ENCODE assay signal across 23 cellular contexts in genomic region chr5:103474671-103475070, GRCh38.
DNase-seq lines count a peak whose midpoint lies in the region; ATAC-seq and TF ChIP-seq lines count a peak whose summit lies in the region.
"Had no signal": no experiment of that assay in that cellular context is flagged by ENCODE, and none has a peak within 500 bp of the region (broad histone marks: within the 10 kb centered on the region; RNA-seq: fewer than 3 reads in every experiment).

No MANE protein-coding gene starts in this region.

- H3K27me3 Mint-ChIP-seq in activated CD8-positive, alpha-beta T cell treated with anti-CD3 and anti-CD28 coated beads for 36 hours = peaks cover 8% of the 10 kb centered on the region
- H3K27me3 Mint-ChIP-seq in natural killer cell treated with Interleukin-12 subunit alpha and Interleukin-12 subunit beta and Interleukin-15 and Interleukin-18, amount 100 ng/mL, for 72 hours = peaks cover 0 to 5% of the 10 kb centered on the region in 2 donors

- H3K27ac ChIP-seq in parathyroid adenoma = no peak overlapping the region
- H3K27ac ChIP-seq: psoas muscle, SK-N-MC, upper lobe of right lung had no signal

- H3K36me3 Mint-ChIP-seq in activated CD8-positive, alpha-beta T cell treated with anti-CD3 and anti-CD28 coated beads for 36 hours (ENCODE audit: low read depth) = no peaks in the 10 kb centered on the region
- no peaks in the 10 kb centered on the region for H3K36me3 Mint-ChIP-seq in natural killer cell treated with Interleukin-12 subunit alpha and Interleukin-12 subunit beta and Interleukin-15 and Interleukin-18, amount 100 ng/mL, for 72 hours

- CTCF ChIA-PET in activated CD8-positive, alpha-beta T cell treated with anti-CD3 and anti-CD28 coated beads for 36 hours (lab: Charles Lee) = interaction anchor here (0.8 to 3.4 kb wide), 9 partner anchors 8 to 307 kb away, joined by 3 to 26 read pairs (median 9); partner anchors contain the start of gene MACIR

- no peaks in the 10 kb centered on the region for H3K79me2 ChIP-seq in parathyroid adenoma

- H3K4me1 Mint-ChIP-seq in activated CD8-positive, alpha-beta T cell treated with anti-CD3 and anti-CD28 coated beads for 36 hours (ENCODE audit: low read depth) = no peaks in the 10 kb centered on the region
- no peaks in the 10 kb centered on the region for H3K4me1 Mint-ChIP-seq in natural killer cell treated with Interleukin-12 subunit alpha and Interleukin-12 subunit beta and Interleukin-15 and Interleukin-18, amount 100 ng/mL, for 72 hours (ENCODE audit: low read depth in 2 of 2)
- H3K4me1 Mint-ChIP-seq: activated B cell treated with CpG ODN at 0.5 μM for 24 hours; central memory CD8-positive, alpha-beta T cell had no signal

- intact Hi-C loops in activated CD8-positive, alpha-beta T cell treated with anti-CD3 and anti-CD28 coated beads for 36 hours (cut with micrococcal nuclease) = loop anchor here (1.0 kb wide), 1 partner anchor 242 kb away; no protein-coding TSS in a partner anchor

- H3K9me3 Mint-ChIP-seq in activated CD8-positive, alpha-beta T cell treated with anti-CD3 and anti-CD28 coated beads for 36 hours = no peaks in the 10 kb centered on the region
- H3K9me3 Mint-ChIP-seq in natural killer cell treated with Interleukin-12 subunit alpha and Interleukin-12 subunit beta and Interleukin-15 and Interleukin-18, amount 100 ng/mL, for 72 hours = no peaks in the 10 kb centered on the region
- H3K9me3 Mint-ChIP-seq: activated B cell treated with CpG ODN at 0.5 μM for 24 hours; central memory CD8-positive, alpha-beta T cell; H9 had no signal

- no peak overlapping the region for H3K9ac ChIP-seq in parathyroid adenoma

- peaks cover 3% of the 10 kb centered on the region for H3K9me3 ChIP-seq in parathyroid adenoma (ENCODE audit: control insufficient read depth, low read length)
- H3K9me3 ChIP-seq: psoas muscle, upper lobe of right lung had no signal

- no peaks in the 10 kb centered on the region for H3K36me3 ChIP-seq in parathyroid adenoma (ENCODE audit: control insufficient read depth, insufficient read depth, low read length)
- H3K36me3 ChIP-seq: upper lobe of right lung had no signal

- no peak overlapping the region for H3K4me3 Mint-ChIP-seq in activated CD8-positive, alpha-beta T cell treated with anti-CD3 and anti-CD28 coated beads for 36 hours
- H3K4me3 Mint-ChIP-seq in natural killer cell treated with Interleukin-12 subunit alpha and Interleukin-12 subunit beta and Interleukin-15 and Interleukin-18, amount 100 ng/mL, for 72 hours = no peak overlapping the region
- H3K4me3 Mint-ChIP-seq: activated B cell treated with CpG ODN at 0.5 μM for 24 hours; central memory CD8-positive, alpha-beta T cell; H9; neural crest cell had no signal

- no peaks in the 10 kb centered on the region for H3K27me3 ChIP-seq in parathyroid adenoma (ENCODE audit: control insufficient read depth, insufficient read depth, low read length)
- H3K27me3 ChIP-seq: dorsolateral prefrontal cortex, upper lobe of right lung had no signal

- POLR2A ChIA-PET in activated CD8-positive, alpha-beta T cell treated with anti-CD3 and anti-CD28 coated beads for 36 hours (lab: Charles Lee) = interaction anchor here (0.6 kb wide), 1 partner anchor 15 kb away, joined by 3 read pairs; no protein-coding TSS in a partner anchor

- H3K4me2 ChIP-seq in parathyroid adenoma (ENCODE audit: low read length) = no peak overlapping the region
- H3K4me2 ChIP-seq: smooth muscle cell had no signal

- H3K4me3 ChIP-seq in LNCaP clone FGC (ENCODE audit: low read depth, low read length) (no peak overlapping the region), cardiac fibroblast (replicated peaks in 1 of 2; ENCODE audit: low read depth in 2 of 2, low read length in 2 of 2) (no peak overlapping the region), parathyroid adenoma (ENCODE audit: low read depth, low read length) (no peak overlapping the region)
- H3K4me3 ChIP-seq: psoas muscle, SK-N-MC, smooth muscle cell, upper lobe of right lung had no signal

- no peak for ATAC-seq in activated CD8-positive, alpha-beta T cell treated with anti-CD3 and anti-CD28 coated beads for 36 hours
- no peak for ATAC-seq in natural killer cell treated with Interleukin-12 subunit alpha and Interleukin-12 subunit beta and Interleukin-15 and Interleukin-18, amount 100 ng/mL, for 72 hours
- ATAC-seq: upper lobe of right lung had no signal

- H3K27ac Mint-ChIP-seq in activated CD8-positive, alpha-beta T cell treated with anti-CD3 and anti-CD28 coated beads for 36 hours = no peak overlapping the region
- H3K27ac Mint-ChIP-seq in natural killer cell treated with Interleukin-12 subunit alpha and Interleukin-12 subunit beta and Interleukin-15 and Interleukin-18, amount 100 ng/mL, for 72 hours = no peak overlapping the region
- H3K27ac Mint-ChIP-seq: activated B cell treated with CpG ODN at 0.5 μM for 24 hours, H9 had no signal

- peak overlapping the region; percentile 3 for H2AFZ ChIP-seq in parathyroid adenoma

- H3K4me1 ChIP-seq in parathyroid adenoma = peaks cover 21% of the 10 kb centered on the region
- H3K4me1 ChIP-seq: upper lobe of right lung had no signal

- DNase-seq in AG09319 (ENCODE audit: extremely low read depth, low read depth) = no peak
- DNase-seq in LNCaP clone FGC (ENCODE audit: low read depth) = no peak
- peak; percentile 14 to 53 for DNase-seq in cardiac fibroblast (ENCODE audit: low read depth in 2 of 2)
- no peak for DNase-seq in activated CD8-positive, alpha-beta T cell treated with anti-CD3 and anti-CD28 coated beads for 36 hours
- DNase-seq in natural killer cell treated with Interleukin-12 subunit alpha and Interleukin-12 subunit beta and Interleukin-15 and Interleukin-18, amount 100 ng/mL, for 72 hours (ENCODE audit: low spot score) = no peak
- DNase-seq in effector CD8-positive, alpha-beta T cell (lab: John Stamatoyannopoulos, UW) = no peak
- no peak for DNase-seq in AML-193 (lab: John Stamatoyannopoulos, UW)
- DNase-seq: activated B cell treated with CpG ODN at 0.5 μM for 24 hours; activated CD8-positive, alpha-beta memory T cell treated with anti-CD3 and anti-CD28 coated beads, Interleukin-2, amount 50 U/mL, for 4 hours; activated naive CD4-positive, alpha-beta T cell treated with anti-CD3 and anti-CD28 coated beads, Interleukin-2, amount 50 U/mL, for 16 hours; aorta; dorsolateral prefrontal cortex; H9; head of caudate nucleus; NCI-H2107; NCI-H524; psoas muscle; upper lobe of right lung had no signal

- TF ChIP-seq CTCF in AG09319 (IDR thresholded peaks at IDR 0.05; ENCODE audit: low read depth, low read length) (peak; percentile 10), LNCaP clone FGC (IDR thresholded peaks at IDR 0.05; ENCODE audit: control insufficient read depth, extremely low read depth, insufficient read depth) (peak; percentile 21; the same call in 1 of the 2 replicates), cardiac fibroblast (IDR thresholded peaks at IDR 0.05; ENCODE audit: low read depth, low read length) (no peak), parathyroid adenoma (IDR thresholded peaks at IDR 0.05) (peak; percentile 29)
- no peak for TF ChIP-seq CTCF in activated CD8-positive, alpha-beta T cell treated with anti-CD3 and anti-CD28 coated beads for 36 hours (IDR thresholded peaks at IDR 0.05)

Comparison
In these comparisons a context has a peak if more than half of its experiments do, and no peak if none do; other contexts are left out.
1. DNase-seq: peak in cardiac fibroblast (2 of 2); none in AG09319 (single experiment), LNCaP clone FGC (single experiment), activated CD8-positive, alpha-beta T cell treated with anti-CD3 and anti-CD28 coated beads for 36 hours (single experiment), natural killer cell treated with Interleukin-12 subunit alpha and Interleukin-12 subunit beta and Interleukin-15 and Interleukin-18, amount 100 ng/mL, for 72 hours (single experiment), effector CD8-positive, alpha-beta T cell (single experiment) and AML-193 (0 of 2).
2. CTCF ChIP-seq: peak in AG09319 (single experiment), LNCaP clone FGC (single experiment) and parathyroid adenoma (single experiment); none in cardiac fibroblast (single experiment) and activated CD8-positive, alpha-beta T cell treated with anti-CD3 and anti-CD28 coated beads for 36 hours (single experiment).